Comparison of ENCODE assay signal across 9 cellular contexts in the genomic region with DNA sequence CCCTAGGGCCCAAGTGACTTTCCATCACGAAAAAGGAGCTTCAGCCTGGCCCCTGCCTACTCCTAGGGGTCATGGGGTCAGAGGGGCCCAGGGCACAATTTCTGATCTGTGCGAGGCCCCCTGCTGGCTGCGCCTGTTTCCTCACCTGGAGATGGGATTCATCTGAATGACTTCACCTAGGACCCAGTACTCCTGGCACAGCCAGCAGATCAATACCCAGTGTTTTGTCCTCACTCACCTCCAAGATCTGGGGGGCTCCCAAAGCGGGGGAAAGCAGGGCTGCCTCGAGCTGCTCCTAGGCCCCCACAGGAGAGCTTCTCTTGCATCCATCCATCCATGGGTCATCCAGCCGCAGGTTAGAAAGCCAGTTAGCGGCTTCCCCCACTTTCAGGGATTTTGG. TPM values are rescaled to one million over a fixed set of nuclear protein-coding genes. Genes with fewer than 3 reads are reported as not detected.
A peak's percentile ranks its signal among the peaks of the same experiment; 100 is the strongest.
DNase-seq lines count a peak whose midpoint lies in the region; ATAC-seq and TF ChIP-seq lines count a peak whose summit lies in the region.
"Had no signal": no experiment of that assay in that cellular context is flagged by ENCODE, and none has a peak within 500 bp of the region (broad histone marks: within the 10 kb centered on the region; RNA-seq: fewer than 3 reads in every experiment).

No MANE protein-coding gene starts in this region.

- no peak for TF ChIP-seq POLR2A in sigmoid colon (IDR thresholded peaks at IDR 0.05)

- H3K36me3 ChIP-seq in sigmoid colon = no peaks in the 10 kb centered on the region

- TF ChIP-seq CTCF in LNCAP (IDR thresholded peaks at IDR 0.05) = peak; percentile 39; the same call in 1 of the 2 replicates
- TF ChIP-seq CTCF in choroid plexus epithelial cell (conservative IDR thresholded peaks at IDR 0.05; ENCODE audit: low read depth, low read length) = peak; percentile 35
- TF ChIP-seq CTCF in coronary artery (IDR thresholded peaks at IDR 0.05) = no peak
- TF ChIP-seq CTCF in sigmoid colon (IDR thresholded peaks at IDR 0.05) = no peak

- ATAC-seq in GM19467 (IDR thresholded peaks at IDR 0.05; ENCODE audit: unreplicated experiment) = no peak

- H3K27me3 ChIP-seq in sigmoid colon = peaks cover 0 to 49% (median 14%) of the 10 kb centered on the region in 3 donors

- 62 to 75% methylated on average over 7 of the region's 7 CpGs for WGBS in sigmoid colon, 2 donors

- no peaks in the 10 kb centered on the region for H3K9me3 ChIP-seq in sigmoid colon

- no peaks in the 10 kb centered on the region for H3K4me1 ChIP-seq in sigmoid colon

- peak; percentile 10 for DNase-seq in activated naive CD4-positive, alpha-beta T cell treated with Interleukin-2 at 50 U/mL for 16 hours
- no peak for DNase-seq in activated naive CD4-positive, alpha-beta T cell treated with anti-CD3 and anti-CD28 coated beads, Interleukin-2, amount 50 U/mL, for 16 hours
- DNase-seq in choroid plexus epithelial cell (ENCODE audit: low read depth) (no peak), coronary artery (ENCODE audit: low spot score) (no peak), sigmoid colon (no peak)
- DNase-seq in stimulated activated CD4-positive, alpha-beta T cell treated with anti-CD3 and anti-CD28 coated beads, Interleukin-4, amount 100 ng/mL, for 48 hours (ENCODE audit: low read depth in 2 of 2) = peak; percentile 9 to 32
- DNase-seq: NCI-H187 treated with DMSO at 0.1 percent for 48 hours had no signal

- no peak for TF ChIP-seq EP300 in sigmoid colon (IDR thresholded peaks at IDR 0.05)

- intact Hi-C loops in sigmoid colon (cut with DNase I) = no loop called here

- no peak overlapping the region for H3K27ac ChIP-seq in coronary artery
- no peak overlapping the region for H3K27ac ChIP-seq in sigmoid colon

- H3K4me3 ChIP-seq in choroid plexus epithelial cell (ENCODE audit: low read depth, low read length) = no peak overlapping the region
- no peak overlapping the region for H3K4me3 ChIP-seq in coronary artery
- H3K4me3 ChIP-seq in sigmoid colon = no peak overlapping the region

RNA-seq across cellular contexts. Expression of a gene that starts 33.8 kb away (rescaled TPM):
- 10 to 100 TPM in 2 of 4 donors, 1 to 10 TPM in 2; 5.0 to 15.6 (median 11.1) TPM for total RNA-seq in sigmoid colon
- polyA plus RNA-seq in sigmoid colon = 10 to 100 TPM in 1 of 3 donors, 1 to 10 TPM in 2; 3.6 to 25.2 (median 7.9) TPM

Comparison
In these comparisons a context has a peak if more than half of its experiments do, and no peak if none do; other contexts are left out.
1. DNase-seq: peak in activated naive CD4-positive, alpha-beta T cell treated with Interleukin-2 at 50 U/mL for 16 hours (single experiment) and stimulated activated CD4-positive, alpha-beta T cell treated with anti-CD3 and anti-CD28 coated beads, Interleukin-4, amount 100 ng/mL, for 48 hours (2 of 2); none in activated naive CD4-positive, alpha-beta T cell treated with anti-CD3 and anti-CD28 coated beads, Interleukin-2, amount 50 U/mL, for 16 hours (single experiment), choroid plexus epithelial cell (single experiment), coronary artery (single experiment) and sigmoid colon (single experiment).
2. CTCF ChIP-seq: peak in LNCAP (single experiment) and choroid plexus epithelial cell (single experiment); none in coronary artery (single experiment) and sigmoid colon (0 of 4).